12 cellular contexts compared by ENCODE assay signal in the genomic region with DNA sequence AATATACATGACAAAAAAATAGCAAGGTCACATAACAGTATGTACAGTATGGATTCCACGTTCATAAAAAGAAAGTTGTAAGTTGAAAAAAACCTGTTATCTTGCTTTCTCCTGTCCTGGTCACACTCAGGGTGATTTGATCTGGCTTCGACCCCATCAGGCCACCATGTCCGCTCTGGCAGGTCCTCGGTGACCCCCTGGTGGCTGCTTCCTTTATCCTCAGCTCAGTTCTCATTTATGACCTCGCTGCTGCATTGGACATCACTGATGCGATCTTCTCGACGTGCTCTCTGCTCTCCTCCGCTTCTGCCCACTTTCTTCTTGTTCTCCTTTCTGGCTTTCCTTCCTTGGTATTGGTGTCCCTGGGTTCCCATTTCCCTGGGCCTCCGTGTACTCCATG. TPM values are rescaled to one million over a fixed set of nuclear protein-coding genes. Genes with fewer than 3 reads are reported as not detected.
DNase-seq lines count a peak whose midpoint lies in the region; ATAC-seq and TF ChIP-seq lines count a peak whose summit lies in the region.
"Had no signal": no experiment of that assay in that cellular context is flagged by ENCODE, and none has a peak within 500 bp of the region (broad histone marks: within the 10 kb centered on the region; RNA-seq: fewer than 3 reads in every experiment).

No MANE protein-coding gene starts in this region.

- H3K4me3 ChIP-seq in CD8-positive, alpha-beta memory T cell (ENCODE audit: low read length), result no peak overlapping the region
- no peak overlapping the region for H3K4me3 ChIP-seq in psoas muscle
- H3K4me3 ChIP-seq: heart right ventricle had no signal

- peaks cover 70% of the 10 kb centered on the region for H3K4me1 ChIP-seq in CD8-positive, alpha-beta memory T cell (ENCODE audit: insufficient read depth, low read length)
- peaks cover 46% of the 10 kb centered on the region for H3K4me1 ChIP-seq in psoas muscle

- TF ChIP-seq CTCF in GM13977 (IDR thresholded peaks at IDR 0.05; ENCODE audit: extremely low read depth, insufficient read depth, missing control alignments) (peak; percentile 18), natural killer cell (IDR thresholded peaks at IDR 0.05) (no peak), psoas muscle (IDR thresholded peaks at IDR 0.05) (no peak)

- POLR2A ChIA-PET in CD8-positive, alpha-beta memory T cell (lab: Charles Lee), result no interaction called here
- POLR2A ChIA-PET in activated CD8-positive, alpha-beta T cell treated with anti-CD3 and anti-CD28 coated beads, Interleukin-2, amount 10 ng/mL, durations not matched to agents 7 days and 5 days (lab: Charles Lee), result interaction anchor here (0.6 to 2.0 kb wide), 3 partner anchors 10 to 27 kb away, joined by 3 to 9 read pairs (median 4); no protein-coding TSS in a partner anchor

- H3K4me3 Mint-ChIP-seq in CD8-positive, alpha-beta memory T cell, result peak overlapping the region in 5 of 7 donors; percentile 1 to 77 (median 39)
- H3K4me3 Mint-ChIP-seq in activated CD8-positive, alpha-beta T cell treated with anti-CD3 and anti-CD28 coated beads, Interleukin-2, amount 10 ng/mL, durations not matched to agents 7 days and 5 days, result peak overlapping the region; percentile 66
- H3K4me3 Mint-ChIP-seq in natural killer cell, result peak overlapping the region; percentile 87
- H3K4me3 Mint-ChIP-seq: activated naive CD4-positive, alpha-beta T cell treated with anti-CD3 and anti-CD28 coated beads for 36 hours had no signal

- ATAC-seq in activated CD8-positive, alpha-beta T cell treated with anti-CD3 and anti-CD28 coated beads, Interleukin-2, amount 10 ng/mL, durations not matched to agents 7 days and 5 days, result no peak
- ATAC-seq in natural killer cell, result no peak
- ATAC-seq in HG03442 (IDR thresholded peaks at IDR 0.05; ENCODE audit: unreplicated experiment), result no peak
- ATAC-seq in psoas muscle, result no peak
- no peak for ATAC-seq in activated CD4-positive, CD25-positive, alpha-beta regulatory T cell treated with anti-CD3 and anti-CD28 coated beads, Interleukin-2, amount 50 U/mL, for 24 hours
- ATAC-seq: heart right ventricle had no signal

- CTCF ChIA-PET in CD8-positive, alpha-beta memory T cell (lab: Charles Lee), result interaction anchor here (2.0 to 2.1 kb wide), 2 partner anchors 56 to 59 kb away, joined by 4 to 9 read pairs; no protein-coding TSS in a partner anchor
- CTCF ChIA-PET in activated CD8-positive, alpha-beta T cell treated with anti-CD3 and anti-CD28 coated beads, Interleukin-2, amount 10 ng/mL, durations not matched to agents 7 days and 5 days (lab: Charles Lee), result interaction anchor here (0.6 to 3.2 kb wide), 13 partner anchors 9 to 143 kb away, joined by 3 to 20 read pairs (median 4); a partner anchor contains a TSS

- no peaks in the 10 kb centered on the region for H3K27me3 ChIP-seq in CD8-positive, alpha-beta memory T cell (ENCODE audit: insufficient read depth, low read length, poor library complexity, severe bottlenecking)
- no peaks in the 10 kb centered on the region for H3K27me3 ChIP-seq in psoas muscle (ENCODE audit: insufficient read depth in 3 of 3, low read length in 2 of 3)
- H3K27me3 ChIP-seq: heart right ventricle had no signal

- H3K9me3 Mint-ChIP-seq in CD8-positive, alpha-beta memory T cell, result no peaks in the 10 kb centered on the region
- no peaks in the 10 kb centered on the region for H3K9me3 Mint-ChIP-seq in activated CD8-positive, alpha-beta T cell treated with anti-CD3 and anti-CD28 coated beads, Interleukin-2, amount 10 ng/mL, durations not matched to agents 7 days and 5 days (ENCODE audit: insufficient read depth)
- H3K9me3 Mint-ChIP-seq in natural killer cell, result no peaks in the 10 kb centered on the region
- H3K9me3 Mint-ChIP-seq: activated naive CD4-positive, alpha-beta T cell treated with anti-CD3 and anti-CD28 coated beads for 36 hours had no signal

- H3K9me3 ChIP-seq in CD8-positive, alpha-beta memory T cell (ENCODE audit: low read length), result no peaks in the 10 kb centered on the region
- no peaks in the 10 kb centered on the region for H3K9me3 ChIP-seq in psoas muscle
- H3K9me3 ChIP-seq: heart right ventricle had no signal

- H3K27ac Mint-ChIP-seq in CD8-positive, alpha-beta memory T cell, result peak overlapping the region in 7 of 8 donors; percentile 72 to 93 (median 86)
- peak overlapping the region; percentile 97 for H3K27ac Mint-ChIP-seq in activated CD8-positive, alpha-beta T cell treated with anti-CD3 and anti-CD28 coated beads, Interleukin-2, amount 10 ng/mL, durations not matched to agents 7 days and 5 days
- H3K27ac Mint-ChIP-seq in natural killer cell, result peak overlapping the region; percentile 91 to 93

- no peak for DNase-seq in CD8-positive, alpha-beta memory T cell
- no peak for DNase-seq in GM13977 (ENCODE audit: low spot score)
- no peak for DNase-seq in activated CD8-positive, alpha-beta T cell treated with anti-CD3 and anti-CD28 coated beads, Interleukin-2, amount 10 ng/mL, durations not matched to agents 7 days and 5 days
- no peak for DNase-seq in natural killer cell
- DNase-seq in psoas muscle, result no peak
- DNase-seq: activated naive CD4-positive, alpha-beta T cell treated with anti-CD3 and anti-CD28 coated beads for 36 hours; heart right ventricle; NCI-H1694 treated with DMSO at 0.1 percent for 48 hours; stimulated activated CD4-positive, alpha-beta T cell treated with anti-CD3 and anti-CD28 coated beads, Interleukin-12 subunit alpha, Interleukin-12 subunit beta, amount 100 ng/mL, for 4 hours had no signal

- H3K4me1 Mint-ChIP-seq in CD8-positive, alpha-beta memory T cell, result peaks cover 82 to 94% (median 88%) of the 10 kb centered on the region in 3 donors
- H3K4me1 Mint-ChIP-seq in activated CD8-positive, alpha-beta T cell treated with anti-CD3 and anti-CD28 coated beads, Interleukin-2, amount 10 ng/mL, durations not matched to agents 7 days and 5 days (ENCODE audit: low read depth), result peaks cover 88% of the 10 kb centered on the region
- H3K4me1 Mint-ChIP-seq in natural killer cell, result peaks cover 93% of the 10 kb centered on the region in 2 donors

- peaks cover 0 to 13% (median 11%) of the 10 kb centered on the region in 3 donors for H3K36me3 Mint-ChIP-seq in CD8-positive, alpha-beta memory T cell
- peaks cover 57% of the 10 kb centered on the region for H3K36me3 Mint-ChIP-seq in activated CD8-positive, alpha-beta T cell treated with anti-CD3 and anti-CD28 coated beads, Interleukin-2, amount 10 ng/mL, durations not matched to agents 7 days and 5 days (ENCODE audit: low read depth)
- H3K36me3 Mint-ChIP-seq in natural killer cell, result no peaks in the 10 kb centered on the region

- H3K27me3 Mint-ChIP-seq in CD8-positive, alpha-beta memory T cell, result peaks cover 0 to 2% of the 10 kb centered on the region in 2 donors
- no peaks in the 10 kb centered on the region for H3K27me3 Mint-ChIP-seq in activated CD8-positive, alpha-beta T cell treated with anti-CD3 and anti-CD28 coated beads, Interleukin-2, amount 10 ng/mL, durations not matched to agents 7 days and 5 days (ENCODE audit: low read depth)
- no peaks in the 10 kb centered on the region for H3K27me3 Mint-ChIP-seq in natural killer cell (ENCODE audit: low read depth in 2 of 2)

- WGBS in psoas muscle, 3 donors, result 82 to 89% (median 86%) methylated on average over 10 of the region's 10 CpGs

- no peaks in the 10 kb centered on the region for H3K36me3 ChIP-seq in CD8-positive, alpha-beta memory T cell (ENCODE audit: insufficient read depth, low read length)
- H3K36me3 ChIP-seq in psoas muscle (ENCODE audit: insufficient read depth in 1 of 2, low read depth in 1 of 2), result no peaks in the 10 kb centered on the region

- in situ Hi-C loops in GM13977 (cut with MboI; ENCODE audit: low pct_unique_long_range_greater_than_20kb, low sequenced_read_pairs, unreplicated experiment), result no loop called here

- no peak overlapping the region for H3K27ac ChIP-seq in CD8-positive, alpha-beta memory T cell (ENCODE audit: low read depth, low read length)
- no peak overlapping the region for H3K27ac ChIP-seq in psoas muscle
- H3K27ac ChIP-seq: HL-60 had no signal

- intact Hi-C loops in natural killer cell (cut with micrococcal nuclease), result loop anchor here (5.0 to 10.0 kb wide), 3 partner anchors 33 to 299 kb away; no protein-coding TSS in a partner anchor
- intact Hi-C loops in psoas muscle (cut with DNase I), result no loop called here

RNA-seq across cellular contexts. Expression of a gene that starts 29.7 kb away (rescaled TPM):
- total RNA-seq in CD8-positive, alpha-beta memory T cell, result 10 to 100 TPM; 54.2 to 61.9 TPM
- polyA plus RNA-seq in CD8-positive, alpha-beta memory T cell, result 32.6 TPM
- 10 to 100 TPM; 92.1 to 94.2 TPM for total RNA-seq in activated CD8-positive, alpha-beta T cell treated with anti-CD3 and anti-CD28 coated beads, Interleukin-2, amount 10 ng/mL, durations not matched to agents 7 days and 5 days
- total RNA-seq in natural killer cell, result 100 to 1,000 TPM; 299 to 456 (median 329) TPM
- 100 to 1,000 TPM in 3 of 4 donors, 10 to 100 TPM in 1; 77.9 to 365 (median 244) TPM for total RNA-seq in psoas muscle
- polyA plus RNA-seq in psoas muscle, result 100 to 1,000 TPM in 1 of 3 donors, 10 to 100 TPM in 2; 59.4 to 310 (median 59.6) TPM
